In genomic region chr12:1842905-1843640, GRCh38 we compare ENCODE assay signal across 27 cellular contexts. TPM values are rescaled to one million over a fixed set of nuclear protein-coding genes. Genes with fewer than 3 reads are reported as not detected.
DNase-seq lines count a peak whose midpoint lies in the region; ATAC-seq and TF ChIP-seq lines count a peak whose summit lies in the region.
"Had no signal": no experiment of that assay in that cellular context is flagged by ENCODE, and none has a peak within 500 bp of the region (broad histone marks: within the 10 kb centered on the region; RNA-seq: fewer than 3 reads in every experiment).

No MANE protein-coding gene starts in this region.

- H4K5ac ChIP-seq in H9 (ENCODE audit: insufficient read length, low read depth, low read length): no peak overlapping the region

- no peaks in the 10 kb centered on the region for H3K36me3 ChIP-seq in lower lobe of right lung
- H3K36me3 ChIP-seq in transverse colon: no peaks in the 10 kb centered on the region
- H3K36me3 ChIP-seq in upper lobe of left lung: no peaks in the 10 kb centered on the region
- H3K36me3 ChIP-seq: heart left ventricle, thyroid gland had no signal

- no peak overlapping the region for H3K4me3 Mint-ChIP-seq in H9
- no peak overlapping the region for H3K4me3 Mint-ChIP-seq in WTC11
- H3K4me3 Mint-ChIP-seq: activated B cell treated with CpG ODN at 0.5 μM for 24 hours; activated T-helper 17 cell treated with anti-CD3 and anti-CD28 coated beads, Interleukin-2, amount 50 U/mL, for 72 hours; CD8-positive, alpha-beta memory T cell; naive thymus-derived CD4-positive, alpha-beta T cell; stimulated activated naive CD8-positive, alpha-beta T cell treated with anti-CD3 and anti-CD28 coated beads, Interleukin-15, Interleukin-2, amounts not matched to agents 100 ng/mL and 50 ng/mL, for 24 hours; T-helper 2 cell treated with Interferon-gamma antibody and Interleukin-4, amounts not matched to agents 5 μg/mL and 100 μg/mL, for 36 hours had no signal

- H3K27ac ChIP-seq in H9 (ENCODE audit: insufficient read length, low read depth, low read length) (no peak overlapping the region), lower lobe of right lung (no peak overlapping the region), transverse colon (no peak overlapping the region), upper lobe of left lung (no peak overlapping the region)
- H3K27ac ChIP-seq: body of pancreas, heart left ventricle, thyroid gland had no signal

- no peaks in the 10 kb centered on the region for H3K23me2 ChIP-seq in H9 (ENCODE audit: insufficient read length, low read depth, low read length, poor library complexity, severe bottlenecking)

- H2BK120ac ChIP-seq in H9 (ENCODE audit: low read depth, low read length, poor library complexity, severe bottlenecking): no peak overlapping the region

- CTCF ChIA-PET in WTC11 (lab: Charles Lee): interaction anchor here (0.8 to 1.7 kb wide), 3 partner anchors 97 to 190 kb away, joined by 4 to 7 read pairs (median 5); no protein-coding TSS in a partner anchor

- TF ChIP-seq POLR2A in transverse colon (IDR thresholded peaks at IDR 0.05) (no peak), upper lobe of left lung (IDR thresholded peaks at IDR 0.05) (no peak)

- H4K8ac ChIP-seq in H9 (replicated peaks; ENCODE audit: insufficient read length, low read depth, low read length): no peak overlapping the region

- H3K4me1 Mint-ChIP-seq in H9 (peaks cover 24 to 50% of the 10 kb centered on the region in 2 experiments), WTC11 (peaks cover 38% of the 10 kb centered on the region)
- H3K4me1 Mint-ChIP-seq: activated T-helper 17 cell treated with anti-CD3 and anti-CD28 coated beads, Interleukin-2, amount 50 U/mL, for 72 hours; CD8-positive, alpha-beta memory T cell had no signal

- H3K56ac ChIP-seq in H9 (ENCODE audit: insufficient read length, low read depth, low read length): no peak overlapping the region

- no peaks in the 10 kb centered on the region for H3K79me1 ChIP-seq in H9 (ENCODE audit: insufficient read depth, low read depth, low read length, poor library complexity, severe bottlenecking)

- H2AK5ac ChIP-seq in H9 (ENCODE audit: insufficient read length, low read length): no peak overlapping the region

- TF ChIP-seq EP300 in transverse colon (IDR thresholded peaks at IDR 0.05; ENCODE audit: low read depth) (no peak), upper lobe of left lung (IDR thresholded peaks at IDR 0.05) (no peak)

- H3K4me3 ChIP-seq in lower lobe of right lung: no peak overlapping the region
- H3K4me3 ChIP-seq in transverse colon: no peak overlapping the region
- H3K4me3 ChIP-seq in upper lobe of left lung: no peak overlapping the region
- H3K4me3 ChIP-seq: body of pancreas, heart left ventricle, thyroid gland had no signal

- no peak overlapping the region for H4K91ac ChIP-seq in H9 (ENCODE audit: insufficient read length, low read depth, low read length)

- POLR2A ChIA-PET in WTC11 (lab: Charles Lee): no interaction called here

- in situ Hi-C loops in transverse colon (cut with MboI; ENCODE audit: low pct_ligation_motif_present in 1 of 4, low pct_unique_long_range_greater_than_20kb in 1 of 4, low sequenced_read_pairs in 3 of 4): no loop called here

- H3K36me3 Mint-ChIP-seq in H9 (ENCODE audit: insufficient read depth in 1 of 3, low read depth in 3 of 3): no peaks in the 10 kb centered on the region
- no peaks in the 10 kb centered on the region for H3K36me3 Mint-ChIP-seq in WTC11
- H3K36me3 Mint-ChIP-seq: CD8-positive, alpha-beta memory T cell; naive thymus-derived CD4-positive, alpha-beta T cell had no signal

- H3K4me1 ChIP-seq in H9 (ENCODE audit: insufficient read depth, low read length) (peaks cover 6% of the 10 kb centered on the region; the same call in 1 of the 2 replicates), lower lobe of right lung (no peaks in the 10 kb centered on the region), transverse colon (no peaks in the 10 kb centered on the region), upper lobe of left lung (no peaks in the 10 kb centered on the region)
- H3K4me1 ChIP-seq: body of pancreas, heart left ventricle, thyroid gland had no signal

- H3K18ac ChIP-seq in H9 (ENCODE audit: insufficient read length, low read depth, low read length): no peak overlapping the region

- no peak overlapping the region for H3K4ac ChIP-seq in H9 (ENCODE audit: low read depth, low read length)

- H2BK15ac ChIP-seq in H9 (ENCODE audit: low read depth, low read length): no peak overlapping the region

- no peak overlapping the region for H2BK20ac ChIP-seq in H9 (ENCODE audit: low read depth, low read length, poor library complexity, severe bottlenecking)

- no peak overlapping the region for H3K4me2 ChIP-seq in H9 (ENCODE audit: insufficient read depth, insufficient read length, low read length)

- H3K9me3 ChIP-seq in H9 (ENCODE audit: control insufficient read depth, low read depth, low read length) (no peaks in the 10 kb centered on the region), lower lobe of right lung (no peaks in the 10 kb centered on the region), transverse colon (no peaks in the 10 kb centered on the region), upper lobe of left lung (no peaks in the 10 kb centered on the region)
- H3K9me3 ChIP-seq: body of pancreas, heart left ventricle, thyroid gland had no signal

- DNase-seq in H9 (peak; percentile 30), WTC11 (ENCODE audit: low spot score) (peak; percentile 10), lower lobe of right lung (peak; percentile 30), transverse colon (peak; percentile 4), upper lobe of left lung (no peak)
- DNase-seq: activated B cell treated with CpG ODN at 0.5 μM for 24 hours; activated CD4-positive, alpha-beta T cell treated with anti-CD3 and anti-CD28 coated beads, Interleukin-2, amount 50 U/mL, for 48 hours; activated CD8-positive, alpha-beta memory T cell treated with anti-CD3 and anti-CD28 coated beads, Interleukin-2, amount 50 U/mL, for 48 hours; effector CD4-positive, alpha-beta T cell; naive thymus-derived CD4-positive, alpha-beta T cell; NCI-H1048; NCI-H1694 treated with DMSO at 0.1 percent for 48 hours; NCI-H2227 treated with DMSO at 0.1 percent for 48 hours; retina; stimulated activated CD4-positive, alpha-beta T cell treated with anti-CD3 and anti-CD28 coated beads, Interleukin-4, amount 100 ng/mL, for 4 hours; thyroid gland had no signal

- no peak overlapping the region for H3T11ph ChIP-seq in H9 (ENCODE audit: low read length)

- no peaks in the 10 kb centered on the region for H3K79me2 ChIP-seq in H9 (ENCODE audit: insufficient read depth, low read length)

- H3K27ac Mint-ChIP-seq in H9 (peak overlapping the region in 1 of 3 experiments; percentile 44; a peak in 1 of 7 replicates), WTC11 (no peak overlapping the region)
- H3K27ac Mint-ChIP-seq: activated B cell treated with CpG ODN at 0.5 μM for 24 hours; activated T-helper 17 cell treated with anti-CD3 and anti-CD28 coated beads, Interleukin-2, amount 50 U/mL, for 72 hours; CD8-positive, alpha-beta memory T cell; naive thymus-derived CD4-positive, alpha-beta T cell; stimulated activated naive CD8-positive, alpha-beta T cell treated with anti-CD3 and anti-CD28 coated beads, Interleukin-15, Interleukin-2, amounts not matched to agents 100 ng/mL and 50 ng/mL, for 24 hours; T-helper 2 cell treated with Interferon-gamma antibody and Interleukin-4, amounts not matched to agents 5 μg/mL and 100 μg/mL, for 36 hours had no signal

- H3K23ac ChIP-seq in H9 (ENCODE audit: insufficient read length, low read depth, low read length): no peak overlapping the region

- no peak overlapping the region for H3K9ac ChIP-seq in H9 (ENCODE audit: extremely low read depth, insufficient read length, low read length)

- H2BK5ac ChIP-seq in H9 (ENCODE audit: insufficient read length, low read length): no peak overlapping the region

- H3K27me3 Mint-ChIP-seq in H9 (ENCODE audit: low read depth) (peaks cover 11% of the 10 kb centered on the region), WTC11 (ENCODE audit: low read depth) (no peaks in the 10 kb centered on the region)

- H2AFZ ChIP-seq in H9 (ENCODE audit: low read length): no peak overlapping the region

- ATAC-seq in WTC11: no peak
- no peak for ATAC-seq in lower lobe of right lung
- no peak for ATAC-seq in activated CD4-positive, CD25-positive, alpha-beta regulatory T cell treated with anti-CD3 and anti-CD28 coated beads, Interleukin-2, amount 50 U/mL, for 24 hours
- ATAC-seq in HG03439 (IDR thresholded peaks at IDR 0.05; ENCODE audit: unreplicated experiment): no peak
- no peak for ATAC-seq in upper lobe of left lung (ENCODE audit: low FRiP score in 2 of 2)
- ATAC-seq: activated T-helper 17 cell treated with anti-CD3 and anti-CD28 coated beads, Interleukin-2, amount 50 U/mL, for 72 hours; body of pancreas; heart left ventricle had no signal

- H4K20me1 ChIP-seq in H9 (ENCODE audit: control insufficient read depth, insufficient read depth, insufficient read length): no peaks in the 10 kb centered on the region

- intact Hi-C loops in lower lobe of right lung (cut with DNase I): no loop called here
- intact Hi-C loops in transverse colon (cut with DNase I; ENCODE audit: low total_unique reads): no loop called here

- H3K27me3 ChIP-seq in H9 (ENCODE audit: insufficient read depth, low read length) (no peaks in the 10 kb centered on the region), lower lobe of right lung (ENCODE audit: low read depth) (peaks cover 26% of the 10 kb centered on the region), transverse colon (peaks cover 13% of the 10 kb centered on the region), upper lobe of left lung (no peaks in the 10 kb centered on the region)
- H3K27me3 ChIP-seq: body of pancreas, thyroid gland had no signal

- WGBS in H9 (ENCODE audit: extremely low coverage, insufficient read length, low lambda C conversion rate): no CpG with 5 or more reads among the region's 16 CpGs
- 61 to 77% methylated on average over 10 to 16 of the region's 16 CpGs for WGBS in transverse colon (ENCODE audit: low coverage in 1 of 2), 2 donors
- 66 to 72% methylated on average over 14 to 16 of the region's 16 CpGs for WGBS in upper lobe of left lung, 2 donors

- no peak overlapping the region for H2BK12ac ChIP-seq in H9 (ENCODE audit: insufficient read length, low read depth, low read length)

- H3K14ac ChIP-seq in H9 (ENCODE audit: insufficient read depth, low read length): no peak overlapping the region

- TF ChIP-seq CTCF in H9 (conservative IDR thresholded peaks at IDR 0.05) (no peak), WTC11 (IDR thresholded peaks at IDR 0.05) (no peak), lower lobe of right lung (IDR thresholded peaks at IDR 0.05) (no peak), transverse colon (IDR thresholded peaks at IDR 0.05) (no peak), upper lobe of left lung (IDR thresholded peaks at IDR 0.05) (no peak)

- H3K9me3 Mint-ChIP-seq in H9 (no peaks in the 10 kb centered on the region), WTC11 (no peaks in the 10 kb centered on the region)
- H3K9me3 Mint-ChIP-seq: activated B cell treated with CpG ODN at 0.5 μM for 24 hours; activated T-helper 17 cell treated with anti-CD3 and anti-CD28 coated beads, Interleukin-2, amount 50 U/mL, for 72 hours; CD8-positive, alpha-beta memory T cell; naive thymus-derived CD4-positive, alpha-beta T cell; stimulated activated naive CD8-positive, alpha-beta T cell treated with anti-CD3 and anti-CD28 coated beads, Interleukin-15, Interleukin-2, amounts not matched to agents 100 ng/mL and 50 ng/mL, for 24 hours; T-helper 2 cell treated with Interferon-gamma antibody and Interleukin-4, amounts not matched to agents 5 μg/mL and 100 μg/mL, for 36 hours had no signal

RNA-seq across cellular contexts. Expression of gene LRTM2, which starts 22.7 kb away (rescaled TPM):
- total RNA-seq in H9 (2021): not detected in 2 replicates
- total RNA-seq in WTC11 (2021): 0.30 to 0.66 TPM (median 0.34 TPM) in 3 replicates
- total RNA-seq in lower lobe of right lung: not detected
- not detected for total RNA-seq in transverse colon
- total RNA-seq in upper lobe of left lung: not detected
- total RNA-seq: activated B cell treated with CpG ODN at 0.5 μM for 24 hours; activated T-helper 17 cell treated with anti-CD3 and anti-CD28 coated beads, Interleukin-2, amount 50 U/mL, for 72 hours; body of pancreas; epithelial cell of proximal tubule; heart left ventricle; OCI-LY7; omental fat pad; thyroid gland had no signal

Comparison
In these comparisons a context has a peak if more than half of its experiments do, and no peak if none do; other contexts are left out.
1. DNase-seq: peak in H9 (single experiment), WTC11 (single experiment), lower lobe of right lung (single experiment) and transverse colon (single experiment); none in upper lobe of left lung (0 of 2).